In the genomic region with DNA sequence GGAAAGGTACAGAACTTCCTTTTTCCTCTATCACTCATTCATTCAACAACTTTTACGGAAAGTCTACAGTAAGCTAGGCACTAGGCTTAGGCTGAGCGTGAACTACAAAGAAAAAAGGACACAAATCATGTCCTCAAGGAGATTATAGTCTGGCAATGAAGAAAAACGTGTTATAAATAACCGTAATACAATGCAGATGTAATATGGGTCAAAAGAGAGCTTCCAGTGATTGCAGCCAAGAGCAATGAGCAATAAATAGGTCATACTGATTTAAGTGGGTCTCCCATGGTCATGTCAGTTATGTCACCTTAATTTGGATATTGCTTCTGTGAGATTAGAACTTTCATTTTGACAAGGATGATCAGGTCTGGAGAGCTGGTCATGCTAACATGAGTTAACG, we compare ENCODE assay signal across 16 cellular contexts.
"Had no signal": no experiment of that assay in that cellular context is flagged by ENCODE, and none has a peak within 500 bp of the region (broad histone marks: within the 10 kb centered on the region; RNA-seq: fewer than 3 reads in every experiment).

No MANE protein-coding gene starts in this region.

- H3K27ac ChIP-seq: body of pancreas, gastroesophageal sphincter had no signal

- DNase-seq: activated B cell treated with CpG ODN at 0.5 μM for 24 hours; activated CD4-positive, alpha-beta T cell treated with anti-CD3 and anti-CD28 coated beads for 48 hours; activated CD8-positive, alpha-beta T cell treated with anti-CD3 and anti-CD28 coated beads for 36 hours; activated effector memory CD4-positive, alpha-beta T cell treated with anti-CD3 and anti-CD28 coated beads, Interleukin-2, amount 50 U/mL, for 16 hours; activated T-cell treated with anti-CD3 and anti-CD28 coated beads, Interleukin-2, amount 50 U/mL, for 4 hours; body of pancreas; central memory CD4-positive, alpha-beta T cell; kidney; left lung; naive thymus-derived CD4-positive, alpha-beta T cell; retina; small intestine; stomach had no signal

- H3K27me3 Mint-ChIP-seq: activated B cell treated with CpG ODN at 0.5 μM for 24 hours; activated CD8-positive, alpha-beta T cell treated with anti-CD3 and anti-CD28 coated beads for 36 hours; activated naive CD4-positive, alpha-beta T cell treated with anti-CD3 and anti-CD28 coated beads, Interleukin-2, amount 50 U/mL, for 24 hours; naive thymus-derived CD4-positive, alpha-beta T cell had no signal

- FAIRE-seq: kidney, small intestine had no signal

- H3K9me3 Mint-ChIP-seq: activated B cell treated with CpG ODN at 0.5 μM for 24 hours; activated CD8-positive, alpha-beta T cell treated with anti-CD3 and anti-CD28 coated beads for 36 hours; activated naive CD4-positive, alpha-beta T cell treated with anti-CD3 and anti-CD28 coated beads, Interleukin-2, amount 50 U/mL, for 24 hours; activated T-cell treated with anti-CD3 and anti-CD28 coated beads, Interleukin-2, amount 50 U/mL, for 4 hours had no signal

- H3K4me3 Mint-ChIP-seq: activated B cell treated with CpG ODN at 0.5 μM for 24 hours; activated CD8-positive, alpha-beta T cell treated with anti-CD3 and anti-CD28 coated beads for 36 hours; activated naive CD4-positive, alpha-beta T cell treated with anti-CD3 and anti-CD28 coated beads, Interleukin-2, amount 50 U/mL, for 24 hours; activated T-cell treated with anti-CD3 and anti-CD28 coated beads, Interleukin-2, amount 50 U/mL, for 4 hours; naive thymus-derived CD4-positive, alpha-beta T cell had no signal

- H3K4me1 Mint-ChIP-seq: activated B cell treated with CpG ODN at 0.5 μM for 24 hours had no signal

- H3K9me3 ChIP-seq: body of pancreas, gastroesophageal sphincter, left lung, stomach had no signal

- H3K4me3 ChIP-seq: body of pancreas, coronary artery, gastroesophageal sphincter, left lung, stomach had no signal

- H3K27me3 ChIP-seq: body of pancreas, gastroesophageal sphincter, left lung, stomach had no signal

- H3K27ac Mint-ChIP-seq: activated B cell treated with CpG ODN at 0.5 μM for 24 hours; activated naive CD4-positive, alpha-beta T cell treated with anti-CD3 and anti-CD28 coated beads, Interleukin-2, amount 50 U/mL, for 24 hours had no signal
